ENCODE assay signal across 22 cellular contexts in the genomic region with DNA sequence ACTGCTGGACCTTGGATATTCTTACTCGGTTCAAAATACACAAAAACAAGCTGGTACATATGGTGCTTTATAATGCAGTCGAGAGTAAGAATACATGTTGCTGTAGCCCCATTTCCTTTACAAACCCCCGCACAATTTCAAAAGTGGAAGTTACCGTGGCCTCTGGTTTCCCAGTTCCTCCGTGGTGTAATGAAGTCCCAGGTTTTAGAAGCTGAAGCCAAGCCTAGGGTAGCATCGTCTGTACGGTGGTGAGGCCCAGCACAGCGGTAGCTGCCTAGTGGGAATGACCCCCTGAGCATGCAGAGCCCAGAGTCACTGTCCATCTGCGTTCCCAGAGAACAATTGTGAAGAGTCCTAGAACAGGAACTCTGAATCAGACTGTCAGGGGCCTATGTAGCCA.
DNase-seq lines count a peak whose midpoint lies in the region; ATAC-seq and TF ChIP-seq lines count a peak whose summit lies in the region.
"Had no signal": no experiment of that assay in that cellular context is flagged by ENCODE, and none has a peak within 500 bp of the region (broad histone marks: within the 10 kb centered on the region; RNA-seq: fewer than 3 reads in every experiment).

No MANE protein-coding gene starts in this region.

- H3K36me3 ChIP-seq in GM23338 (ENCODE audit: insufficient read depth): no peaks in the 10 kb centered on the region
- H3K36me3 ChIP-seq in endodermal cell (ENCODE audit: control insufficient read depth, insufficient read depth, low read length): no peaks in the 10 kb centered on the region
- H3K36me3 ChIP-seq in ovary: no peaks in the 10 kb centered on the region
- H3K36me3 ChIP-seq: spleen had no signal

- H3F3A ChIP-seq in GM23338 (replicated peaks; ENCODE audit: low read depth): no peaks in the 10 kb centered on the region

- no peaks in the 10 kb centered on the region for H3K36me3 Mint-ChIP-seq in GM23338 (ENCODE audit: low read depth)
- no peaks in the 10 kb centered on the region for H3K36me3 Mint-ChIP-seq in endodermal cell (ENCODE audit: low read depth)
- H3K36me3 Mint-ChIP-seq: activated naive CD8-positive, alpha-beta T cell had no signal

- H3K27me3 ChIP-seq in GM23338 (ENCODE audit: insufficient read depth) (no peaks in the 10 kb centered on the region), endodermal cell (ENCODE audit: control insufficient read depth, insufficient read depth, low read length, poor library complexity, severe bottlenecking) (no peaks in the 10 kb centered on the region), ovary (no peaks in the 10 kb centered on the region)
- H3K27me3 ChIP-seq: body of pancreas, spleen had no signal

- no peak overlapping the region for H3K4me2 ChIP-seq in GM23338

- no peak overlapping the region for H3K9ac ChIP-seq in endodermal cell (ENCODE audit: extremely low read depth, low read length, poor library complexity, severe bottlenecking)

- H3K9me2 ChIP-seq in GM23338 (ENCODE audit: insufficient read depth): no peaks in the 10 kb centered on the region

- peaks cover 31% of the 10 kb centered on the region for H3K4me1 Mint-ChIP-seq in GM23338
- H3K4me1 Mint-ChIP-seq in endodermal cell: peaks cover 11% of the 10 kb centered on the region

- H3K9me3 Mint-ChIP-seq in GM23338: no peaks in the 10 kb centered on the region
- no peaks in the 10 kb centered on the region for H3K9me3 Mint-ChIP-seq in endodermal cell
- H3K9me3 Mint-ChIP-seq: nephron progenitor cell had no signal

- H3K4me3 ChIP-seq in GM23338 (no peak overlapping the region), endodermal cell (ENCODE audit: low read length) (no peak overlapping the region), ovary (no peak overlapping the region)
- H3K4me3 ChIP-seq: body of pancreas, coronary artery, psoas muscle, spleen had no signal

- peak; percentile 58 for DNase-seq in DMS153 treated with DMSO at 0.1 percent for 48 hours (lab: John Stamatoyannopoulos, UW; ENCODE audit: unreplicated experiment)
- no peak for DNase-seq in GM23338 (ENCODE audit: low spot score)
- DNase-seq in NCI-H748 treated with DMSO at 0.1 percent for 48 hours (lab: John Stamatoyannopoulos, UW): peak; percentile 51
- peak; percentile 45 for DNase-seq in endodermal cell
- DNase-seq in NCI-H2029 treated with DMSO at 0.1 percent for 48 hours (lab: John Stamatoyannopoulos, UW): no peak
- DNase-seq in ovary: no peak
- no peak for DNase-seq in effector CD4-positive, alpha-beta T cell
- DNase-seq: body of pancreas; Caco-2; GOT3; left cardiac atrium; nephron progenitor cell; psoas muscle; SIG-M5; spleen; stimulated activated CD8-positive, alpha-beta memory T cell treated with anti-CD3 and anti-CD28 coated beads, Interleukin-4, amount 100 ng/mL, for 48 hours; substantia nigra had no signal

- 87 to 95% methylated on average over 9 of the region's 9 CpGs for WGBS in endodermal cell (ENCODE audit: insufficient coverage in 1 of 2, insufficient read length in 1 of 2), 2 experiments
- 77 to 86% (median 81%) methylated on average over 9 of the region's 9 CpGs for WGBS in ovary, 3 donors

- no peak overlapping the region for H2AFZ ChIP-seq in GM23338

- H3K27me3 Mint-ChIP-seq in GM23338 (ENCODE audit: insufficient read depth, low read depth, poor library complexity): no peaks in the 10 kb centered on the region
- peaks cover 3% of the 10 kb centered on the region for H3K27me3 Mint-ChIP-seq in endodermal cell (ENCODE audit: insufficient read depth)
- H3K27me3 Mint-ChIP-seq: activated naive CD8-positive, alpha-beta T cell had no signal

- H4K20me1 ChIP-seq in GM23338 (replicated peaks; ENCODE audit: insufficient read depth): no peaks in the 10 kb centered on the region

- no peak for TF ChIP-seq CTCF in GM23338 (conservative IDR thresholded peaks at IDR 0.05; ENCODE audit: low read depth in 2 of 2)
- no peak for TF ChIP-seq CTCF in endodermal cell (conservative IDR thresholded peaks at IDR 0.05)
- TF ChIP-seq CTCF in ovary (IDR thresholded peaks at IDR 0.05): no peak

- H3K27ac ChIP-seq in GM23338 (ENCODE audit: low read depth) (no peak overlapping the region), endodermal cell (ENCODE audit: low read depth, low read length) (no peak overlapping the region), ovary (no peak overlapping the region)
- H3K27ac ChIP-seq: body of pancreas, coronary artery, psoas muscle, spleen had no signal

- ATAC-seq in GM23338: peak; percentile 61
- no peak for ATAC-seq in GM21360 (IDR thresholded peaks at IDR 0.05; ENCODE audit: unreplicated experiment)
- ATAC-seq: activated CD4-positive, CD25-positive, alpha-beta regulatory T cell treated with anti-CD3 and anti-CD28 coated beads, Interleukin-2, amount 50 U/mL, for 24 hours; body of pancreas; HepG2; left cardiac atrium; psoas muscle had no signal

- no peaks in the 10 kb centered on the region for H3K79me2 ChIP-seq in GM23338 (replicated peaks; ENCODE audit: insufficient read depth)

- no peak overlapping the region for H3K27ac Mint-ChIP-seq in GM23338
- H3K27ac Mint-ChIP-seq in endodermal cell: no peak overlapping the region
- H3K27ac Mint-ChIP-seq: activated naive CD8-positive, alpha-beta T cell; nephron progenitor cell had no signal

- TF ChIP-seq POLR2A in ovary (IDR thresholded peaks at IDR 0.05): no peak

- intact Hi-C loops in ovary (cut with DNase I): no loop called here

- no peak overlapping the region for H3K4me3 Mint-ChIP-seq in GM23338
- no peak overlapping the region for H3K4me3 Mint-ChIP-seq in endodermal cell
- H3K4me3 Mint-ChIP-seq: activated naive CD8-positive, alpha-beta T cell; nephron progenitor cell had no signal

- H3K4me1 ChIP-seq in GM23338 (ENCODE audit: insufficient read depth): peaks cover 21% of the 10 kb centered on the region; the same call in 1 of the 2 replicates
- H3K4me1 ChIP-seq in endodermal cell (ENCODE audit: control insufficient read depth, insufficient read depth, low read length): no peaks in the 10 kb centered on the region
- H3K4me1 ChIP-seq in ovary (ENCODE audit: insufficient read depth): no peaks in the 10 kb centered on the region
- H3K4me1 ChIP-seq: Caco-2, psoas muscle, spleen had no signal

- TF ChIP-seq EP300 in ovary (IDR thresholded peaks at IDR 0.05): no peak

- H3K9me3 ChIP-seq in endodermal cell (ENCODE audit: control insufficient read depth, low read length) (no peaks in the 10 kb centered on the region), ovary (no peaks in the 10 kb centered on the region)
- H3K9me3 ChIP-seq: body of pancreas, Caco-2, psoas muscle, spleen had no signal

TF ChIP-seq in GM23338, 12 proteins besides CTCF, POLR2A, EP300 and RAD21:
- TF ChIP-seq POLR2AphosphoS5 (IDR thresholded peaks at IDR 0.05; ENCODE audit: low read depth) (no peak), NANOG (IDR thresholded peaks at IDR 0.05; ENCODE audit: borderline replicate concordance) (no peak)

Comparison
In these comparisons a context has a peak if more than half of its experiments do, and no peak if none do; other contexts are left out.
1. DNase-seq: peak in DMS153 treated with DMSO at 0.1 percent for 48 hours (single experiment), NCI-H748 treated with DMSO at 0.1 percent for 48 hours (single experiment) and endodermal cell (single experiment); none in GM23338 (single experiment), NCI-H2029 treated with DMSO at 0.1 percent for 48 hours (single experiment), ovary (0 of 5) and effector CD4-positive, alpha-beta T cell (single experiment).